In genomic region chr21:39510240-39510639, GRCh38 we compare ENCODE assay signal across 35 cellular contexts.
"Had no signal": no experiment of that assay in that cellular context is flagged by ENCODE, and none has a peak within 500 bp of the region (broad histone marks: within the 10 kb centered on the region; RNA-seq: fewer than 3 reads in every experiment).

No MANE protein-coding gene starts in this region.

- H3K27ac ChIP-seq: KMS-11 had no signal

- H3K36me3 ChIP-seq: MG63 had no signal

- DNase-seq: Karpas-422, Kasumi-1, MG63, MM.1S, MV-4-11, NCI-H1048, NCI-H1092, NCI-H1092 treated with DMSO at 0.1 percent for 48 hours, NCI-H1105, NCI-H1105 treated with DMSO at 0.1 percent for 48 hours, NCI-H1417, NCI-H1417 treated with DMSO at 0.1 percent for 48 hours, NCI-H1436, NCI-H1436 treated with DMSO at 0.1 percent for 48 hours, NCI-H146, NCI-H1694, NCI-H1694 treated with DMSO at 0.1 percent for 48 hours, NCI-H187, NCI-H187 treated with DMSO at 0.1 percent for 48 hours, NCI-H1930, NCI-H2029, NCI-H2029 treated with DMSO at 0.1 percent for 48 hours, NCI-H2081, NCI-H2081 treated with DMSO at 0.1 percent for 48 hours, NCI-H2107, NCI-H2171, NCI-H2171 treated with DMSO at 0.1 percent for 48 hours, NCI-H2227 treated with DMSO at 0.1 percent for 48 hours, NCI-H226, NCI-H345, NCI-H446, NCI-H446 treated with DMSO at 0.1 percent for 48 hours, NCI-H510A, NCI-H510A treated with DMSO at 0.1 percent for 48 hours had no signal

- H3K9me3 ChIP-seq: MG63 had no signal

- H3K4me3 ChIP-seq: MG63 had no signal
